1 cellular context compared by ENCODE assay signal in the genomic region with DNA sequence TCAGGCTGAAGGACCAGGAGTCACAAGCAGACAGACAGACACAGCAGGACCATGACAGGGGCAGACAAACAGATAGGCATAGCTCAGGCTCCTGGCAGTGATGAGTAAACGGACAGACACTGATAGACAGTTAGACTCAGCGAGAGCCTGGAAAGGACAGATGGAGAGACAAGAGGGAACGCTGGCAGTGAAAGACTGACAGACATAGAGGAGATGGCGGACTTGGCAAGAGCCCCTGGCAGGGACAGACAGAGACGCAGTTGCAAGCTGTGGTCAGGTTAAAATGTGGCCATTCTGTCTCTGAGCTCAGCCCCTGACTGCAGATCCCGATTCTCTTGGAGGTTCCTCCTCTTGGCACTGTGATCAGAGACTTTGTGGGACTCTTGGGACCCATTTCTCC.
A peak's percentile ranks its signal among the peaks of the same experiment; 100 is the strongest.
TF ChIP-seq lines count a peak whose summit lies in the region.

No MANE protein-coding gene starts in this region.

TF ChIP-seq in K562, 482 proteins besides CTCF, POLR2A, EP300 and RAD21:
- no peak for TF ChIP-seq FOXP4 (CRISPR knock-in tag; IDR thresholded peaks at IDR 0.05; ENCODE audit: borderline replicate concordance)
- no peak for TF ChIP-seq POU5F1 (IDR thresholded peaks at IDR 0.05; ENCODE audit: borderline replicate concordance, low read depth, low read length, partially characterized antibody)
- TF ChIP-seq FOXJ3 (CRISPR knock-in tag; IDR thresholded peaks at IDR 0.05): no peak
- peak; percentile 37; the same call in 1 of the 2 replicates for TF ChIP-seq OTX1 (CRISPR knock-in tag; IDR thresholded peaks at IDR 0.05)
- TF ChIP-seq, protein P1, sequence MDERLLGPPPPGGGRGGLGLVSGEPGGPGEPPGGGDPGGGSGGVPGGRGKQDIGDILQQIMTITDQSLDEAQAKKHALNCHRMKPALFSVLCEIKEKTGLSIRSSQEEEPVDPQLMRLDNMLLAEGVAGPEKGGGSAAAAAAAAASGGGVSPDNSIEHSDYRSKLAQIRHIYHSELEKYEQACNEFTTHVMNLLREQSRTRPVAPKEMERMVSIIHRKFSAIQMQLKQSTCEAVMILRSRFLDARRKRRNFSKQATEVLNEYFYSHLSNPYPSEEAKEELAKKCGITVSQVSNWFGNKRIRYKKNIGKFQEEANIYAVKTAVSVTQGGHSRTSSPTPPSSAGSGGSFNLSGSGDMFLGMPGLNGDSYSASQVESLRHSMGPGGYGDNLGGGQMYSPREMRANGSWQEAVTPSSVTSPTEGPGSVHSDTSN (CRISPR knock-in tag; IDR thresholded peaks at IDR 0.05; ENCODE audit: low read depth): no peak
- TF ChIP-seq, protein P1 (tag; conservative IDR thresholded peaks at IDR 0.05; ENCODE audit: low read depth): peak; percentile 37; the same call in 1 of the 2 replicates
- TF ChIP-seq, protein P2, sequence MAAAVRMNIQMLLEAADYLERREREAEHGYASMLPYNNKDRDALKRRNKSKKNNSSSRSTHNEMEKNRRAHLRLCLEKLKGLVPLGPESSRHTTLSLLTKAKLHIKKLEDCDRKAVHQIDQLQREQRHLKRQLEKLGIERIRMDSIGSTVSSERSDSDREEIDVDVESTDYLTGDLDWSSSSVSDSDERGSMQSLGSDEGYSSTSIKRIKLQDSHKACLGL (CRISPR knock-in tag; IDR thresholded peaks at IDR 0.05; ENCODE audit: borderline replicate concordance, poor library complexity, severe bottlenecking): no peak
- no peak for TF ChIP-seq ZNF212 (CRISPR knock-in tag; IDR thresholded peaks at IDR 0.05)
- peak; percentile 25 for TF ChIP-seq MEIS2 (IDR thresholded peaks at IDR 0.05; ENCODE audit: partially characterized antibody)
- TF ChIP-seq CHAMP1 (IDR thresholded peaks at IDR 0.05): no peak
- TF ChIP-seq ATF6 (CRISPR knock-in tag; IDR thresholded peaks at IDR 0.05): no peak
- TF ChIP-seq FOXA1 (IDR thresholded peaks at IDR 0.05; ENCODE audit: borderline replicate concordance): no peak
- TF ChIP-seq RBM39 (optimal IDR thresholded peaks at IDR 0.05; ENCODE audit: low read depth, low read length): no peak
- no peak for TF ChIP-seq ATF2 (CRISPR knock-in tag; IDR thresholded peaks at IDR 0.05)
- TF ChIP-seq MECOM (CRISPR knock-in tag; IDR thresholded peaks at IDR 0.05): peak; percentile 42; the same call in 1 of the 2 replicates
- TF ChIP-seq, protein P3, sequence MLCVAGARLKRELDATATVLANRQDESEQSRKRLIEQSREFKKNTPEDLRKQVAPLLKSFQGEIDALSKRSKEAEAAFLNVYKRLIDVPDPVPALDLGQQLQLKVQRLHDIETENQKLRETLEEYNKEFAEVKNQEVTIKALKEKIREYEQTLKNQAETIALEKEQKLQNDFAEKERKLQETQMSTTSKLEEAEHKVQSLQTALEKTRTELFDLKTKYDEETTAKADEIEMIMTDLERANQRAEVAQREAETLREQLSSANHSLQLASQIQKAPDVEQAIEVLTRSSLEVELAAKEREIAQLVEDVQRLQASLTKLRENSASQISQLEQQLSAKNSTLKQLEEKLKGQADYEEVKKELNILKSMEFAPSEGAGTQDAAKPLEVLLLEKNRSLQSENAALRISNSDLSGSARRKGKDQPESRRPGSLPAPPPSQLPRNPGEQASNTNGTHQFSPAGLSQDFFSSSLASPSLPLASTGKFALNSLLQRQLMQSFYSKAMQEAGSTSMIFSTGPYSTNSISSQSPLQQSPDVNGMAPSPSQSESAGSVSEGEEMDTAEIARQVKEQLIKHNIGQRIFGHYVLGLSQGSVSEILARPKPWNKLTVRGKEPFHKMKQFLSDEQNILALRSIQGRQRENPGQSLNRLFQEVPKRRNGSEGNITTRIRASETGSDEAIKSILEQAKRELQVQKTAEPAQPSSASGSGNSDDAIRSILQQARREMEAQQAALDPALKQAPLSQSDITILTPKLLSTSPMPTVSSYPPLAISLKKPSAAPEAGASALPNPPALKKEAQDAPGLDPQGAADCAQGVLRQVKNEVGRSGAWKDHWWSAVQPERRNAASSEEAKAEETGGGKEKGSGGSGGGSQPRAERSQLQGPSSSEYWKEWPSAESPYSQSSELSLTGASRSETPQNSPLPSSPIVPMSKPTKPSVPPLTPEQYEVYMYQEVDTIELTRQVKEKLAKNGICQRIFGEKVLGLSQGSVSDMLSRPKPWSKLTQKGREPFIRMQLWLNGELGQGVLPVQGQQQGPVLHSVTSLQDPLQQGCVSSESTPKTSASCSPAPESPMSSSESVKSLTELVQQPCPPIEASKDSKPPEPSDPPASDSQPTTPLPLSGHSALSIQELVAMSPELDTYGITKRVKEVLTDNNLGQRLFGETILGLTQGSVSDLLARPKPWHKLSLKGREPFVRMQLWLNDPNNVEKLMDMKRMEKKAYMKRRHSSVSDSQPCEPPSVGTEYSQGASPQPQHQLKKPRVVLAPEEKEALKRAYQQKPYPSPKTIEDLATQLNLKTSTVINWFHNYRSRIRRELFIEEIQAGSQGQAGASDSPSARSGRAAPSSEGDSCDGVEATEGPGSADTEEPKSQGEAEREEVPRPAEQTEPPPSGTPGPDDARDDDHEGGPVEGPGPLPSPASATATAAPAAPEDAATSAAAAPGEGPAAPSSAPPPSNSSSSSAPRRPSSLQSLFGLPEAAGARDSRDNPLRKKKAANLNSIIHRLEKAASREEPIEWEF (CRISPR knock-in tag; IDR thresholded peaks at IDR 0.05): no peak
- TF ChIP-seq, protein P4, sequence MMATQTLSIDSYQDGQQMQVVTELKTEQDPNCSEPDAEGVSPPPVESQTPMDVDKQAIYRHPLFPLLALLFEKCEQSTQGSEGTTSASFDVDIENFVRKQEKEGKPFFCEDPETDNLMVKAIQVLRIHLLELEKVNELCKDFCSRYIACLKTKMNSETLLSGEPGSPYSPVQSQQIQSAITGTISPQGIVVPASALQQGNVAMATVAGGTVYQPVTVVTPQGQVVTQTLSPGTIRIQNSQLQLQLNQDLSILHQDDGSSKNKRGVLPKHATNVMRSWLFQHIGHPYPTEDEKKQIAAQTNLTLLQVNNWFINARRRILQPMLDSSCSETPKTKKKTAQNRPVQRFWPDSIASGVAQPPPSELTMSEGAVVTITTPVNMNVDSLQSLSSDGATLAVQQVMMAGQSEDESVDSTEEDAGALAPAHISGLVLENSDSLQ (IDR thresholded peaks at IDR 0.05): peak; percentile 37; the same call in 1 of the 2 replicates
- no peak for TF ChIP-seq C11orf30 (IDR thresholded peaks at IDR 0.05; ENCODE audit: low read depth)
- no peak for TF ChIP-seq PPARD (CRISPR knock-in tag; IDR thresholded peaks at IDR 0.05)
- TF ChIP-seq, protein P5, sequence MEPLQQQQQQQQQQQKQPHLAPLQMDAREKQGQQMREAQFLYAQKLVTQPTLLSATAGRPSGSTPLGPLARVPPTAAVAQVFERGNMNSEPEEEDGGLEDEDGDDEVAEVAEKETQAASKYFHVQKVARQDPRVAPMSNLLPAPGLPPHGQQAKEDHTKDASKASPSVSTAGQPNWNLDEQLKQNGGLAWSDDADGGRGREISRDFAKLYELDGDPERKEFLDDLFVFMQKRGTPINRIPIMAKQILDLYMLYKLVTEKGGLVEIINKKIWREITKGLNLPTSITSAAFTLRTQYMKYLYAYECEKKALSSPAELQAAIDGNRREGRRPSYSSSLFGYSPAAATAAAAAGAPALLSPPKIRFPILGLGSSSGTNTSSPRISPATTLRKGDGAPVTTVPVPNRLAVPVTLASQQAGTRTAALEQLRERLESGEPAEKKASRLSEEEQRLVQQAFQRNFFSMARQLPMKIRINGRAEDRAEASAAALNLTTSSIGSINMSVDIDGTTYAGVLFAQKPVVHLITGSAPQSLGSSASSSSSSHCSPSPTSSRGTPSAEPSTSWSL (CRISPR knock-in tag; IDR thresholded peaks at IDR 0.05; ENCODE audit: borderline replicate concordance): no peak
